ENCODE assay signal across 12 cellular contexts in the genomic region with DNA sequence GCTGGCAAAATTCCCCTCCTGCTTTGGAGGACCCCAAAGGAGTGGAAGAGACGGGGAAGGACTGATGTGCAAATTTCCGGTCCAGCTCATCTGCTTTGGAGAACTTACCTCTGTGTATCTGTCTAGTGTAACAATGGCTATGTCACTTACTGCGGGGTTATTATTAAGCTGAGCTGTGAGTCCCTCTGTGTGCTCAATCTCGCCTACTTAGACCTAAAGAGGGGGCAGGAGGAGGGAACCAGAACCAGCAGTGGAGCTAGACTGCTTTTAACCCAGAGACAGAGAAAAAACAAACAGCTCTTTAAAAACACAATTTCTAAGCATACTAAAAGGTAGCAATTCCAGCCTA.
DNase-seq lines count a peak whose midpoint lies in the region; TF ChIP-seq lines count a peak whose summit lies in the region.
"Had no signal": no experiment of that assay in that cellular context is flagged by ENCODE, and none has a peak within 500 bp of the region (broad histone marks: within the 10 kb centered on the region; RNA-seq: fewer than 3 reads in every experiment).

No MANE protein-coding gene starts in this region.

- no peak overlapping the region for H2BK120ac ChIP-seq in trophoblast cell (ENCODE audit: insufficient read depth, low read length, poor library complexity)

- TF ChIP-seq POLR2A in Peyer's patch (IDR thresholded peaks at IDR 0.05) (no peak), esophagus muscularis mucosa (IDR thresholded peaks at IDR 0.05; ENCODE audit: low read depth) (no peak)

- no peak overlapping the region for H4K8ac ChIP-seq in trophoblast cell (ENCODE audit: low read depth, low read length)

- H3K27me3 ChIP-seq in Peyer's patch (no peaks in the 10 kb centered on the region), esophagus muscularis mucosa (no peaks in the 10 kb centered on the region), trophoblast cell (ENCODE audit: insufficient read depth, low read length) (no peaks in the 10 kb centered on the region), MM.1S (replicated peaks; ENCODE audit: insufficient read depth, low read length) (no peaks in the 10 kb centered on the region)
- H3K27me3 ChIP-seq: right lobe of liver had no signal

- no peak overlapping the region for H2BK12ac ChIP-seq in trophoblast cell (ENCODE audit: low read length)

- no peaks in the 10 kb centered on the region for H4K20me1 ChIP-seq in MM.1S (ENCODE audit: insufficient read depth, low read length)

- H4K91ac ChIP-seq in trophoblast cell (ENCODE audit: low read depth, low read length) = peak overlapping the region; percentile 17

- no peak overlapping the region for H4K12ac ChIP-seq in trophoblast cell (ENCODE audit: low read depth, low read length)

- no peak for TF ChIP-seq CTCF in AG09309 (IDR thresholded peaks at IDR 0.05; ENCODE audit: control insufficient read depth, insufficient read depth, low read depth, low read length, missing control alignments)
- TF ChIP-seq CTCF in Peyer's patch (IDR thresholded peaks at IDR 0.05) = no peak
- no peak for TF ChIP-seq CTCF in esophagus muscularis mucosa (IDR thresholded peaks at IDR 0.05)
- no peak for TF ChIP-seq CTCF in MM.1S (IDR thresholded peaks at IDR 0.05; ENCODE audit: low read length)
- no peak for TF ChIP-seq CTCF in GM20000 (IDR thresholded peaks at IDR 0.05; ENCODE audit: extremely low read depth, missing control alignments)

- 69% methylated on average over 4 of the region's 4 CpGs for WGBS in esophagus muscularis mucosa
- WGBS in trophoblast cell (ENCODE audit: extremely low coverage, insufficient coverage, insufficient read length) = no CpG with 5 or more reads among the region's 4 CpGs

- no peak overlapping the region for H3K4me2 ChIP-seq in trophoblast cell (ENCODE audit: low read length)
- H3K4me2 ChIP-seq in MM.1S (ENCODE audit: low read depth, low read length) = no peak overlapping the region

- TF ChIP-seq EP300 in esophagus muscularis mucosa (IDR thresholded peaks at IDR 0.05) = no peak

- H3K9me2 ChIP-seq in MM.1S (replicated peaks; ENCODE audit: insufficient read depth, low read length) = no peaks in the 10 kb centered on the region

- H2BK5ac ChIP-seq in trophoblast cell (ENCODE audit: low read depth, low read length, poor library complexity) = no peak overlapping the region

- DNase-seq in AG09309 (ENCODE audit: low read depth) = no peak
- DNase-seq in Peyer's patch = peak in 1 of 3 donors; percentile 45
- DNase-seq in esophagus muscularis mucosa (ENCODE audit: extremely low spot score) = no peak
- DNase-seq in trophoblast cell = no peak
- DNase-seq in MM.1S = no peak
- DNase-seq in nucleus accumbens (lab: John Stamatoyannopoulos, UW) = no peak
- no peak for DNase-seq in medulla oblongata (ENCODE audit: extremely low spot score)
- DNase-seq in GM20000 (ENCODE audit: low spot score) = no peak
- DNase-seq: CD4-positive, alpha-beta T cell; NCI-H146; right lobe of liver had no signal

- H3K4ac ChIP-seq in trophoblast cell (ENCODE audit: low read depth, low read length) = no peak overlapping the region

- H3K9ac ChIP-seq in trophoblast cell (ENCODE audit: low read length) = no peak overlapping the region
- no peak overlapping the region for H3K9ac ChIP-seq in MM.1S (ENCODE audit: low read length)

- H3K18ac ChIP-seq in trophoblast cell (ENCODE audit: low read length) = no peak overlapping the region

- no peak overlapping the region for H3K14ac ChIP-seq in trophoblast cell (ENCODE audit: low read length)

- intact Hi-C loops in esophagus muscularis mucosa (cut with DNase I) = no loop called here

- H3K36me3 ChIP-seq in Peyer's patch = no peaks in the 10 kb centered on the region
- no peaks in the 10 kb centered on the region for H3K36me3 ChIP-seq in esophagus muscularis mucosa
- no peaks in the 10 kb centered on the region for H3K36me3 ChIP-seq in trophoblast cell (ENCODE audit: control insufficient read depth in 1 of 2, insufficient read depth in 2 of 2, low read length in 2 of 2)
- no peaks in the 10 kb centered on the region for H3K36me3 ChIP-seq in MM.1S (replicated peaks; ENCODE audit: insufficient read depth, low read length)
- H3K36me3 ChIP-seq: right lobe of liver had no signal

- H3K27ac ChIP-seq in Peyer's patch (peak overlapping the region; percentile 27 to 52 (median 42)), esophagus muscularis mucosa (replicated peaks in 1 of 4) (peak overlapping the region; percentile 53 to 79 (median 64)), trophoblast cell (ENCODE audit: low read depth, low read length) (peak overlapping the region; percentile 37), MM.1S (ENCODE audit: low read length) (no peak overlapping the region)
- H3K27ac ChIP-seq: right lobe of liver, SK-N-MC had no signal

- H3K4me3 ChIP-seq in AG09309 (ENCODE audit: control insufficient read depth, low read depth, low read length) = peak overlapping the region; percentile 1
- H3K4me3 ChIP-seq in Peyer's patch = no peak overlapping the region
- no peak overlapping the region for H3K4me3 ChIP-seq in esophagus muscularis mucosa
- H3K4me3 ChIP-seq in trophoblast cell (ENCODE audit: low read depth, low read length) = no peak overlapping the region
- H3K4me3 ChIP-seq in MM.1S (ENCODE audit: low read length) = no peak overlapping the region
- H3K4me3 ChIP-seq: right lobe of liver, SK-N-MC had no signal

- H3F3A ChIP-seq in MM.1S (ENCODE audit: insufficient read depth, low read length) = no peaks in the 10 kb centered on the region

- peaks cover 12% of the 10 kb centered on the region for H3K79me1 ChIP-seq in trophoblast cell (ENCODE audit: low read length)

- no peaks in the 10 kb centered on the region for H3K9me3 ChIP-seq in Peyer's patch
- no peaks in the 10 kb centered on the region for H3K9me3 ChIP-seq in esophagus muscularis mucosa
- H3K9me3 ChIP-seq in trophoblast cell (ENCODE audit: insufficient read depth, low read depth, low read length) = peaks cover 2% of the 10 kb centered on the region
- no peaks in the 10 kb centered on the region for H3K9me3 ChIP-seq in MM.1S (replicated peaks; ENCODE audit: insufficient read depth, low read length)
- H3K9me3 ChIP-seq: right lobe of liver had no signal

- H3K79me2 ChIP-seq in trophoblast cell (ENCODE audit: control insufficient read depth, insufficient read depth, low read length, poor library complexity) = no peaks in the 10 kb centered on the region
- no peaks in the 10 kb centered on the region for H3K79me2 ChIP-seq in MM.1S (ENCODE audit: low read length)

- no peak overlapping the region for H2AK5ac ChIP-seq in trophoblast cell (ENCODE audit: low read length)

- H3K4me1 ChIP-seq in Peyer's patch (peaks cover 0 to 23% (median 9%) of the 10 kb centered on the region in 4 donors), esophagus muscularis mucosa (peaks cover 45 to 64% (median 52%) of the 10 kb centered on the region in 4 donors), trophoblast cell (ENCODE audit: control insufficient read depth in 1 of 2, insufficient read depth in 2 of 2, low read length in 2 of 2) (peaks cover 21 to 25% of the 10 kb centered on the region in 2 experiments), MM.1S (ENCODE audit: low read length) (peaks cover 8% of the 10 kb centered on the region)

- no peak overlapping the region for H3K23ac ChIP-seq in trophoblast cell (ENCODE audit: low read length)

- H2AFZ ChIP-seq in trophoblast cell (ENCODE audit: insufficient read depth, low read length, poor library complexity) (no peak overlapping the region), MM.1S (ENCODE audit: low read length) (no peak overlapping the region)
